ENCODE assay signal across 1 cellular context in the genomic region with DNA sequence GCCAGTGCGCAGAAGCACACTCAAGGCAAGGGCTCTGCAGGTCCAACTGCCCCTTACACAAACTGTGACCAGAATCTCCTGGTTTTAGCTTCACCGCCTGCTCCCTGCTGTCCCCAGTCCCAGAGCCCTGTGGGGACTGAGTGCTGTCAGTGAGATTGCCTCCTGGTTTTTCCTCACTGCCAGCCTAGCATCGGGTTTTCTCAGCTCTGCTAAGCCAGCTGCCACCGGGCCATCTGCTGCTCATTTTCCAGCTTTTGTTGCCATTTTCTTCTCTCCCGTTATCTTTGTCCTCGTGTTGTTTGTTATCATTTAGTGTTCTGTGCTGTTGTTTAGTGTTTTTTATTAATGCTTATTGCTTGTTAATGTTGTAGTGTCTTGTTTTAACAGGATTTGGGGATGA.
TF ChIP-seq lines count a peak whose summit lies in the region.

No MANE protein-coding gene starts in this region.

TF ChIP-seq in HEK293T, 16 proteins besides CTCF, POLR2A, EP300 and RAD21:
- TF ChIP-seq, protein P1, sequence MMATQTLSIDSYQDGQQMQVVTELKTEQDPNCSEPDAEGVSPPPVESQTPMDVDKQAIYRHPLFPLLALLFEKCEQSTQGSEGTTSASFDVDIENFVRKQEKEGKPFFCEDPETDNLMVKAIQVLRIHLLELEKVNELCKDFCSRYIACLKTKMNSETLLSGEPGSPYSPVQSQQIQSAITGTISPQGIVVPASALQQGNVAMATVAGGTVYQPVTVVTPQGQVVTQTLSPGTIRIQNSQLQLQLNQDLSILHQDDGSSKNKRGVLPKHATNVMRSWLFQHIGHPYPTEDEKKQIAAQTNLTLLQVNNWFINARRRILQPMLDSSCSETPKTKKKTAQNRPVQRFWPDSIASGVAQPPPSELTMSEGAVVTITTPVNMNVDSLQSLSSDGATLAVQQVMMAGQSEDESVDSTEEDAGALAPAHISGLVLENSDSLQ (IDR thresholded peaks at IDR 0.05), result no peak
- TF ChIP-seq L3MBTL2 (conservative IDR thresholded peaks at IDR 0.05) (no peak), FOXK2 (IDR thresholded peaks at IDR 0.05) (no peak), BHLHE40 (IDR thresholded peaks at IDR 0.05; ENCODE audit: borderline replicate concordance) (no peak), ZNF384 (IDR thresholded peaks at IDR 0.05) (no peak), SUZ12 (IDR thresholded peaks at IDR 0.05) (no peak), ARNT (IDR thresholded peaks at IDR 0.05) (no peak)
TF ChIP-seq in HEK293T: peak in this region for 0.
